Comparison of ENCODE assay signal across 8 cellular contexts in the genomic region with DNA sequence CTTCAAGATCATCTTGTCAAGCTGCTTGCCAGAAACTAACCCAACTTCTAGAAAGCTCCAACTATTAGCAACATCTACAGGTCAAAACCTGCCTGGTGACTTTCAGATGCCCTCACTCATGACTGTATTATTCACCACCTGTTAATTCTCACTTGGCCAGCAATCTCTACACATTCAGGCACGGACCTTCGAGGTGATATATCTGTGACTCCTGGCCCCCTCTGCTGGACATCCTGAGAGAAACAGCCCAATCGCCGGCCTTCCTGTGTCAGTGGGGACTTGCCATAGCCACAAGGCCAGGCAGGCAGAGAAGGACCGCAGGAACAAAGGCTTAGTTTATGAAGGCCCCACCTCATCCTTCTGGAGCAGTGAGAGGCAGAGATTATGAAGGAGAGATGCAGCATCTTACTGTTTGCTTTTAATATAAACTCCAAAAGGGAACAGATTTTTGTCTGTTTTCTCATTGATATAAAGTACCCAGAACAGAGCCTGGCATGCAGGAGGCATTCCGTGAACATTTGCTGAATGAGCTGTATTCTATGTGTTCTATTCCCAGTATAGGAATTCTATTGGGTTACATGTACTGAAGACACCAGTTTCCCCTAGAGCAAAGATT. TPM values are rescaled to one million over a fixed set of nuclear protein-coding genes. Genes with fewer than 3 reads are reported as not detected.
DNase-seq lines count a peak whose midpoint lies in the region; ATAC-seq and TF ChIP-seq lines count a peak whose summit lies in the region.

No MANE protein-coding gene starts in this region.

- ATAC-seq in HG02943 (IDR thresholded peaks at IDR 0.05; ENCODE audit: low read depth, unreplicated experiment) (peak; percentile 64), GM18873 (IDR thresholded peaks at IDR 0.05; ENCODE audit: low FRiP score, unreplicated experiment) (no peak)
- ATAC-seq in activated CD8-positive, alpha-beta T cell treated with anti-CD3 and anti-CD28 coated beads for 36 hours = peak; percentile 74

- H3K27me3 Mint-ChIP-seq in activated CD8-positive, alpha-beta T cell treated with anti-CD3 and anti-CD28 coated beads for 36 hours = no peaks in the 10 kb centered on the region

- WGBS in mesendoderm (ENCODE audit: extremely low coverage, insufficient coverage, low lambda C conversion rate) = no CpG with 5 or more reads among the region's 6 CpGs
- 41 to 50% methylated on average over 6 of the region's 6 CpGs for WGBS in testis, 2 donors

- TF ChIP-seq CTCF in activated CD8-positive, alpha-beta T cell treated with anti-CD3 and anti-CD28 coated beads for 36 hours (IDR thresholded peaks at IDR 0.05) = peak; percentile 63
- TF ChIP-seq CTCF in testis (IDR thresholded peaks at IDR 0.05) = peak; percentile 38 to 66 (median 54)

- no peak overlapping the region for H3K27ac Mint-ChIP-seq in activated CD8-positive, alpha-beta T cell treated with anti-CD3 and anti-CD28 coated beads for 36 hours

- H3K18ac ChIP-seq in mesendoderm (ENCODE audit: low read length) = no peak overlapping the region

- no peak overlapping the region for H3K56ac ChIP-seq in mesendoderm (ENCODE audit: low read length)

- POLR2A ChIA-PET in activated CD8-positive, alpha-beta T cell treated with anti-CD3 and anti-CD28 coated beads for 36 hours (lab: Charles Lee) = no interaction called here

- H3K4me1 ChIP-seq in mesendoderm (ENCODE audit: control insufficient read depth, low read depth, low read length) = no peaks in the 10 kb centered on the region
- no peaks in the 10 kb centered on the region for H3K4me1 ChIP-seq in testis

- H3K4me2 ChIP-seq in mesendoderm (ENCODE audit: low read length) = no peak overlapping the region

- no peak for TF ChIP-seq POLR2A in testis (IDR thresholded peaks at IDR 0.05)

- CTCF ChIA-PET in activated CD8-positive, alpha-beta T cell treated with anti-CD3 and anti-CD28 coated beads for 36 hours (lab: Charles Lee) = interaction anchor here (1.5 kb wide), 1 partner anchor 10 kb away, joined by 5 read pairs; no protein-coding TSS in a partner anchor

- peak; percentile 72 for DNase-seq in ELR (ENCODE audit: low read depth)
- DNase-seq in NCI-H524 treated with DMSO at 0.1 percent for 48 hours (lab: John Stamatoyannopoulos, UW) = peak; percentile 41
- DNase-seq in activated CD8-positive, alpha-beta T cell treated with anti-CD3 and anti-CD28 coated beads for 36 hours = peak; percentile 71
- peak; percentile 84 for DNase-seq in epithelial cell of prostate (ENCODE audit: low read depth, low spot score)
- DNase-seq in mesendoderm = peak; percentile 85
- DNase-seq in testis = peak; percentile 87

- no peak overlapping the region for H3K4ac ChIP-seq in mesendoderm (ENCODE audit: low read depth, low read length)

- no peak overlapping the region for H2BK120ac ChIP-seq in mesendoderm (ENCODE audit: low read depth, low read length)

- no peak overlapping the region for H4K5ac ChIP-seq in mesendoderm (ENCODE audit: low read length)

- H4K8ac ChIP-seq in mesendoderm (ENCODE audit: low read depth, low read length) = no peak overlapping the region

- H3K9me3 ChIP-seq in testis = no peaks in the 10 kb centered on the region

- H3K4me1 Mint-ChIP-seq in activated CD8-positive, alpha-beta T cell treated with anti-CD3 and anti-CD28 coated beads for 36 hours (ENCODE audit: low read depth) = no peaks in the 10 kb centered on the region

- H3K9ac ChIP-seq in mesendoderm (ENCODE audit: low read length) = no peak overlapping the region

- H3K4me3 Mint-ChIP-seq in activated CD8-positive, alpha-beta T cell treated with anti-CD3 and anti-CD28 coated beads for 36 hours = no peak overlapping the region

- no peaks in the 10 kb centered on the region for H3K79me2 ChIP-seq in mesendoderm (ENCODE audit: control insufficient read depth, insufficient read depth, low read length)

- H3K27ac ChIP-seq in epithelial cell of prostate (peak overlapping the region; percentile 59), mesendoderm (ENCODE audit: low read depth, low read length) (no peak overlapping the region), testis (no peak overlapping the region)

- no peaks in the 10 kb centered on the region for H3K79me1 ChIP-seq in mesendoderm (ENCODE audit: low read length)

- H3K9me3 Mint-ChIP-seq in activated CD8-positive, alpha-beta T cell treated with anti-CD3 and anti-CD28 coated beads for 36 hours = no peaks in the 10 kb centered on the region

- peaks cover 15% of the 10 kb centered on the region for H3K36me3 Mint-ChIP-seq in activated CD8-positive, alpha-beta T cell treated with anti-CD3 and anti-CD28 coated beads for 36 hours (ENCODE audit: low read depth)

- H2BK15ac ChIP-seq in mesendoderm (replicated peaks; ENCODE audit: low read depth) = no peak overlapping the region

- intact Hi-C loops in activated CD8-positive, alpha-beta T cell treated with anti-CD3 and anti-CD28 coated beads for 36 hours (cut with micrococcal nuclease) = no loop called here
- intact Hi-C loops in testis (cut with DNase I; ENCODE audit: low total_unique reads) = no loop called here

- H3K4me3 ChIP-seq in mesendoderm (ENCODE audit: low read length) (no peak overlapping the region), testis (no peak overlapping the region)

- H3K27me3 ChIP-seq in mesendoderm (ENCODE audit: insufficient read depth, low read length, poor library complexity) = no peaks in the 10 kb centered on the region
- H3K27me3 ChIP-seq in testis = no peaks in the 10 kb centered on the region

- H2BK5ac ChIP-seq in mesendoderm (ENCODE audit: low read length) = no peak overlapping the region

- H3K36me3 ChIP-seq in mesendoderm (ENCODE audit: control insufficient read depth, insufficient read depth, low read length) = peaks cover 4% of the 10 kb centered on the region
- no peaks in the 10 kb centered on the region for H3K36me3 ChIP-seq in testis (ENCODE audit: low read depth, missing control alignments)

- H2AK5ac ChIP-seq in mesendoderm (ENCODE audit: low read length) = no peak overlapping the region

- no peak overlapping the region for H3K23ac ChIP-seq in mesendoderm (ENCODE audit: low read length)

RNA-seq across cellular contexts. Expression of gene OCA2, which starts 24.4 kb away (rescaled TPM):
- total RNA-seq in activated CD8-positive, alpha-beta T cell treated with anti-CD3 and anti-CD28 coated beads for 36 hours = not detected
- 0.22 TPM for polyA plus RNA-seq in mesendoderm (2013, experiment 1 of 2)
- 0.18 TPM for polyA plus RNA-seq in mesendoderm (2013, experiment 2 of 2)
- 1 to 10 TPM; 4.5 to 7.2 TPM for total RNA-seq in testis
- 2.6 TPM for polyA plus RNA-seq in testis (ENCODE audit: insufficient read depth, low read depth, low replicate concordance)

Comparison
In these comparisons a context has a peak if more than half of its experiments do, and no peak if none do; other contexts are left out.
1. RNA of gene OCA2, which starts 24.4 kb away (total RNA-seq): 4.5 to 7.2 TPM in testis; not detected in activated CD8-positive, alpha-beta T cell treated with anti-CD3 and anti-CD28 coated beads for 36 hours; every median in the first group is over 4 times any median in the second.
2. Peak in every context shown above with its lines, with median percentiles within 50 percentile points of each other: DNase-seq.